ENCODE assay signal across 22 cellular contexts in the genomic region with DNA sequence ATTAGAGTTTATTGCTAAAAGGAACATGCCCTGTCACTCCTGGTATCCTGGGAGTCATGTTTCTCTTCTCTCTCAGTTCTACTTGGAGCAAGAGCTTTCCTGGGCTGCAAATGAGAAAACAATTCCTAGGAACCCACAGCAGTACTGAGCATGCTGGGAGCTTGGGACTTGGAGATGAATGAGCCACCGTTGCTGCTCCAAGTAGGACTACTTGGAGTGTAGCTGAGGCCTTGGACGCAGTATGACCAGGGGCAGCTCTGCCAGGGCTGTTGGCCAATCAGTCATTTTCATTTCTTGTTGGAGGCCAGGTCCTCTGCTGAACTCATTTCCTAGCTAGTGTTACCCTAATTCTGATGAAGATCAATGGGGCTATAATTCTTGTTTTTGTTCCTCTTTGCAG. TPM values are rescaled to one million over a fixed set of nuclear protein-coding genes. Genes with fewer than 3 reads are reported as not detected.
DNase-seq lines count a peak whose midpoint lies in the region; ATAC-seq and TF ChIP-seq lines count a peak whose summit lies in the region.
"Had no signal": no experiment of that assay in that cellular context is flagged by ENCODE, and none has a peak within 500 bp of the region (broad histone marks: within the 10 kb centered on the region; RNA-seq: fewer than 3 reads in every experiment).

No MANE protein-coding gene starts in this region.

- H3K4me1 ChIP-seq in right atrium auricular region (peaks cover 0 to 6% of the 10 kb centered on the region in 2 donors), spleen (peaks cover 0 to 33% (median 0%) of the 10 kb centered on the region in 6 donors)
- H3K4me1 ChIP-seq: SJSA1 had no signal

- TF ChIP-seq POLR2A in spleen (IDR thresholded peaks at IDR 0.05): no peak

- H3K36me3 ChIP-seq in right atrium auricular region (peaks cover 28% of the 10 kb centered on the region), spleen (peaks cover 0 to 93% (median 65%) of the 10 kb centered on the region in 6 donors)

- H3K27ac ChIP-seq in right atrium auricular region (no peak overlapping the region), spleen (no peak overlapping the region)
- H3K27ac ChIP-seq: SJSA1 had no signal

- DNase-seq in Right ventricle myocardium inferior (ENCODE audit: missing footprints) (no peak), right atrium auricular region (ENCODE audit: low spot score) (no peak), cerebellar cortex (ENCODE audit: low spot score) (peak; percentile 9), hippocampal formation (lab: John Stamatoyannopoulos, UW) (peak; percentile 21 to 32), spleen (peak; percentile 6), DMS53 (lab: John Stamatoyannopoulos, UW) (no peak)
- DNase-seq in stimulated activated CD8-positive, alpha-beta memory T cell treated with anti-CD3 and anti-CD28 coated beads, Interleukin-4, amount 100 ng/mL, for 48 hours: no peak
- DNase-seq: CD4-positive, alpha-beta T cell; DMS79 treated with DMSO at 0.1 percent for 48 hours; GOT3; Karpas-422; MV-4-11; NCI-H1694 treated with DMSO at 0.1 percent for 48 hours; NCI-H2081 treated with DMSO at 0.1 percent for 48 hours; NCI-H2171 treated with DMSO at 0.1 percent for 48 hours; NCI-H524 treated with DMSO at 0.1 percent for 48 hours; NCI-H82 had no signal

- intact Hi-C loops in Right ventricle myocardium inferior (cut with DNase I) (no loop called here), spleen (cut with DNase I; ENCODE audit: low total_unique reads) (no loop called here)

- 90 to 100% (median 94%) methylated on average over 1 to 2 of the region's 2 CpGs for WGBS in spleen, 5 donors

- H3K9me3 ChIP-seq in right atrium auricular region (no peaks in the 10 kb centered on the region), spleen (no peaks in the 10 kb centered on the region)
- H3K9me3 ChIP-seq: SJSA1 had no signal

- ATAC-seq in Right ventricle myocardium inferior (peak; percentile 70), HG02981 (IDR thresholded peaks at IDR 0.05; ENCODE audit: unreplicated experiment) (no peak)
- ATAC-seq: GM12878, HCT116, Panc1 had no signal

- TF ChIP-seq CTCF in right atrium auricular region (IDR thresholded peaks at IDR 0.05): no peak
- no peak for TF ChIP-seq CTCF in spleen (IDR thresholded peaks at IDR 0.05 in 8 of 11, conservative IDR thresholded peaks at IDR 0.05 in 3 of 11)

- H3K4me3 ChIP-seq in right atrium auricular region (no peak overlapping the region), spleen (no peak overlapping the region)
- H3K4me3 ChIP-seq: GM12878, SJSA1 had no signal

- H3K27me3 ChIP-seq in right atrium auricular region (no peaks in the 10 kb centered on the region), spleen (replicated peaks in 1 of 7) (no peaks in the 10 kb centered on the region)
- H3K27me3 ChIP-seq: SJSA1 had no signal

RNA-seq across cellular contexts. Expression of a gene that starts 8.1 kb away (rescaled TPM):
- total RNA-seq in Right ventricle myocardium inferior (18.2 TPM), right atrium auricular region (10 to 100 TPM in 1 of 2 donors, 1 to 10 TPM in 1; 9.7 to 27.4 TPM), spleen (100 to 1,000 TPM; 187 to 309 (median 252) TPM)
- polyA plus RNA-seq in spleen: 100 to 1,000 TPM; 162 to 202 (median 198) TPM

Comparison
In these comparisons a context has a peak if more than half of its experiments do, and no peak if none do; other contexts are left out.
1. DNase-seq: peak in cerebellar cortex (single experiment), hippocampal formation (2 of 2) and spleen (single experiment); none in Right ventricle myocardium inferior (single experiment), right atrium auricular region (single experiment), stimulated activated CD8-positive, alpha-beta memory T cell treated with anti-CD3 and anti-CD28 coated beads, Interleukin-4, amount 100 ng/mL, for 48 hours (single experiment) and DMS53 (single experiment).